20 cellular contexts compared by ENCODE assay signal in the genomic region with DNA sequence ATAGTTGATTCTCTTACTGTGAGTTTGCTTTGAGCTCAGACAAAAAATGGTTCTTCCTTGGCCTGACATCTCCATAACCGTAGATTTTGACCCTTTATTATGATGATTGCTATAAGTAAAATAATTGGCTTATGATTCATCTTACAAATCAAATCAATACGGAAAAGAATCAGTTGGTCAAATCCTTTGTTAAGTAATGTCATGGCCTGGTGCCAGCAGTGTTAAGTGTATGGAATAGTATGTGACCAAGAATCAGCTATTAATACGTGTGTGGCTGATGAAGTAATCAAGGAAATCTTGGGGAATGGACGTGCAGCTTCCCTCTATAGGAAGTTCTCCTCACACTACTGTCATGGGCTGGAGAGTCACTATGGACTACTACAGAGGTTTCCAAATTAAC.
A peak's percentile ranks its signal among the peaks of the same experiment; 100 is the strongest.
DNase-seq lines count a peak whose midpoint lies in the region; ATAC-seq, FAIRE-seq and TF ChIP-seq lines count a peak whose summit lies in the region.
"Had no signal": no experiment of that assay in that cellular context is flagged by ENCODE, and none has a peak within 500 bp of the region (broad histone marks: within the 10 kb centered on the region; RNA-seq: fewer than 3 reads in every experiment).

No MANE protein-coding gene starts in this region.

- H3K79me2 ChIP-seq in SK-N-SH (ENCODE audit: insufficient read depth): no peaks in the 10 kb centered on the region

- no peaks in the 10 kb centered on the region for H3K9me3 ChIP-seq in SK-N-SH
- H3K9me3 ChIP-seq in left ventricle myocardium inferior (replicated peaks): no peaks in the 10 kb centered on the region
- H3K9me3 ChIP-seq: BLaER1 treated with 17β-estradiol and CSF1 and Interleukin-3, amounts not matched to agents 10 nM and 100 nM; Caco-2 had no signal

- no peak for TF ChIP-seq POLR2A in GM12892 (IDR thresholded peaks at IDR 0.05; ENCODE audit: low read depth, low read length)

- 42% methylated on average over 4 of the region's 4 CpGs for WGBS in SK-N-SH (ENCODE audit: low lambda C conversion rate)

- no peak for TF ChIP-seq EP300 in SK-N-SH (IDR thresholded peaks at IDR 0.05; ENCODE audit: borderline replicate concordance in 1 of 2, low read depth in 1 of 2, low read length in 1 of 2)

- H3K27me3 ChIP-seq in SK-N-SH (ENCODE audit: insufficient read depth) (no peaks in the 10 kb centered on the region), left ventricle myocardium inferior (ENCODE audit: low read depth) (no peaks in the 10 kb centered on the region)
- H3K27me3 ChIP-seq: BLaER1 treated with 17β-estradiol and CSF1 and Interleukin-3, amounts not matched to agents 10 nM and 100 nM had no signal

- POLR2A ChIA-PET in SK-N-SH (lab: Yijun Ruan, JAX): no interaction called here

- TF ChIP-seq CTCF in SK-N-SH (IDR thresholded peaks at IDR 0.05) (no peak), left ventricle myocardium inferior (IDR thresholded peaks at IDR 0.05; ENCODE audit: borderline replicate concordance) (no peak)

- H3F3A ChIP-seq in SK-N-SH (replicated peaks; ENCODE audit: insufficient read depth): peaks cover 11% of the 10 kb centered on the region

- CTCF ChIA-PET in SK-N-SH (lab: Yijun Ruan, JAX): interaction anchor here (0.7 to 2.7 kb wide), 5 partner anchors 9 to 236 kb away, joined by 3 to 12 read pairs (median 5); no protein-coding TSS in a partner anchor

- H4K20me1 ChIP-seq in SK-N-SH (ENCODE audit: insufficient read depth): no peaks in the 10 kb centered on the region
- H4K20me1 ChIP-seq: BLaER1 treated with 17β-estradiol and CSF1 and Interleukin-3, amounts not matched to agents 10 nM and 100 nM had no signal

- no peak overlapping the region for H3K9ac ChIP-seq in SK-N-SH
- H3K9ac ChIP-seq: BLaER1 treated with 17β-estradiol and CSF1 and Interleukin-3, amounts not matched to agents 10 nM and 100 nM had no signal

- intact Hi-C loops in left ventricle myocardium inferior (cut with micrococcal nuclease): no loop called here

- H2AFZ ChIP-seq in SK-N-SH (ENCODE audit: low read depth): no peak overlapping the region

- DNase-seq in SK-N-SH (no peak), GM12892 (ENCODE audit: insufficient read length) (no peak), dermis blood vessel endothelial cell (peak; percentile 42), HPDE6-E6E7 (ENCODE audit: extremely low spot score) (no peak), left ventricle myocardium inferior (no peak)
- DNase-seq: 8988T; ACHN; Caco-2; Calu3; CD4-positive, alpha-beta T cell; CD8-positive, alpha-beta T cell; DMS79 treated with DMSO at 0.1 percent for 48 hours; GF-D8 had no signal

- no peak for TF ChIP-seq RAD21 in SK-N-SH (IDR thresholded peaks at IDR 0.05; ENCODE audit: low read length)

- no peak overlapping the region for H3K4me3 ChIP-seq in SK-N-SH (ENCODE audit: low read depth in 2 of 2, low read length in 1 of 2)
- no peak overlapping the region for H3K4me3 ChIP-seq in left ventricle myocardium inferior
- H3K4me3 ChIP-seq: BLaER1 treated with 17β-estradiol and CSF1 and Interleukin-3, amounts not matched to agents 10 nM and 100 nM had no signal

- no peak for ATAC-seq in SK-N-SH treated with all-trans-retinoic acid at 6 μM for 48 hours
- ATAC-seq: CD8-positive, alpha-beta T cell had no signal

- peaks cover 17 to 30% of the 10 kb centered on the region in 2 experiments; a peak in 3 of 4 replicates for H3K4me1 ChIP-seq in SK-N-SH (ENCODE audit: control insufficient read depth in 1 of 2, insufficient read depth in 2 of 2, low read depth in 1 of 2, low read length in 1 of 2)
- H3K4me1 ChIP-seq in left ventricle myocardium inferior: peaks cover 29% of the 10 kb centered on the region
- H3K4me1 ChIP-seq: BLaER1 treated with 17β-estradiol and CSF1 and Interleukin-3, amounts not matched to agents 10 nM and 100 nM; Caco-2 had no signal

- no peaks in the 10 kb centered on the region for H3K36me3 ChIP-seq in SK-N-SH (replicated peaks in 1 of 2; ENCODE audit: control insufficient read depth in 1 of 2, insufficient read depth in 2 of 2, low read length in 1 of 2)
- H3K36me3 ChIP-seq in left ventricle myocardium inferior: no peaks in the 10 kb centered on the region
- H3K36me3 ChIP-seq: BLaER1 treated with 17β-estradiol and CSF1 and Interleukin-3, amounts not matched to agents 10 nM and 100 nM had no signal

- H3K27ac ChIP-seq in SK-N-SH (ENCODE audit: low read depth in 2 of 2, low read length in 1 of 2) (peak overlapping the region in 1 of 2 experiments; percentile 2; a peak in 1 of 4 replicates), left ventricle myocardium inferior (replicated peaks) (no peak overlapping the region)
- H3K27ac ChIP-seq: BLaER1 treated with 17β-estradiol and CSF1 and Interleukin-3, amounts not matched to agents 10 nM and 100 nM; C4-2B had no signal

- H3K4me2 ChIP-seq in SK-N-SH: no peak overlapping the region
- H3K4me2 ChIP-seq: BLaER1 treated with 17β-estradiol and CSF1 and Interleukin-3, amounts not matched to agents 10 nM and 100 nM had no signal

- FAIRE-seq in GM12892 (lab: Jason Lieb, UNC): peak; percentile 14
- FAIRE-seq: A204.1, D721Med, GM12891, GM18507 had no signal

- H3K9me2 ChIP-seq in SK-N-SH: no peaks in the 10 kb centered on the region

TF ChIP-seq in SK-N-SH treated with all-trans-retinoic acid at 6 μM for 48 hours, 23 proteins besides CTCF, POLR2A, EP300 and RAD21:
- peak; percentile 84 for TF ChIP-seq ISL1 (CRISPR knock-in tag; IDR thresholded peaks at IDR 0.05)
- TF ChIP-seq SNAI2 (CRISPR knock-in tag; IDR thresholded peaks at IDR 0.05): no peak
- TF ChIP-seq RARB (CRISPR knock-in tag; IDR thresholded peaks at IDR 0.05): no peak
- TF ChIP-seq OSR1 (CRISPR knock-in tag; IDR thresholded peaks at IDR 0.05): no peak
- TF ChIP-seq CSDC2 (CRISPR knock-in tag; IDR thresholded peaks at IDR 0.05): no peak
- TF ChIP-seq ZNF8 (CRISPR knock-in tag; IDR thresholded peaks at IDR 0.05): no peak

TF ChIP-seq in SK-N-SH, 30 proteins besides CTCF, POLR2A, EP300 and RAD21 (continues in another document):
- TF ChIP-seq, protein P1, sequence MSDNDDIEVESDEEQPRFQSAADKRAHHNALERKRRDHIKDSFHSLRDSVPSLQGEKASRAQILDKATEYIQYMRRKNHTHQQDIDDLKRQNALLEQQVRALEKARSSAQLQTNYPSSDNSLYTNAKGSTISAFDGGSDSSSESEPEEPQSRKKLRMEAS (IDR thresholded peaks at IDR 0.05; ENCODE audit: low read depth): no peak
- TF ChIP-seq CHD2 (IDR thresholded peaks at IDR 0.05; ENCODE audit: low read length, partially characterized antibody) (no peak), TCF12 (IDR thresholded peaks at IDR 0.05) (no peak), SMC3 (IDR thresholded peaks at IDR 0.05; ENCODE audit: low read depth, low read length) (no peak), MEF2A (IDR thresholded peaks at IDR 0.05; ENCODE audit: borderline replicate concordance, low read depth) (no peak), POLR2AphosphoS5 (IDR thresholded peaks at IDR 0.05; ENCODE audit: low read depth, low read length) (no peak), NFIC (IDR thresholded peaks at IDR 0.05; ENCODE audit: borderline replicate concordance) (no peak), YY1 (IDR thresholded peaks at IDR 0.05; ENCODE audit: low read depth) (no peak)
- TF ChIP-seq, protein P2, sequence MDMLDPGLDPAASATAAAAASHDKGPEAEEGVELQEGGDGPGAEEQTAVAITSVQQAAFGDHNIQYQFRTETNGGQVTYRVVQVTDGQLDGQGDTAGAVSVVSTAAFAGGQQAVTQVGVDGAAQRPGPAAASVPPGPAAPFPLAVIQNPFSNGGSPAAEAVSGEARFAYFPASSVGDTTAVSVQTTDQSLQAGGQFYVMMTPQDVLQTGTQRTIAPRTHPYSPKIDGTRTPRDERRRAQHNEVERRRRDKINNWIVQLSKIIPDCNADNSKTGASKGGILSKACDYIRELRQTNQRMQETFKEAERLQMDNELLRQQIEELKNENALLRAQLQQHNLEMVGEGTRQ (IDR thresholded peaks at IDR 0.05; ENCODE audit: borderline replicate concordance, low read depth, low read length): no peak
- TF ChIP-seq, protein P3, sequence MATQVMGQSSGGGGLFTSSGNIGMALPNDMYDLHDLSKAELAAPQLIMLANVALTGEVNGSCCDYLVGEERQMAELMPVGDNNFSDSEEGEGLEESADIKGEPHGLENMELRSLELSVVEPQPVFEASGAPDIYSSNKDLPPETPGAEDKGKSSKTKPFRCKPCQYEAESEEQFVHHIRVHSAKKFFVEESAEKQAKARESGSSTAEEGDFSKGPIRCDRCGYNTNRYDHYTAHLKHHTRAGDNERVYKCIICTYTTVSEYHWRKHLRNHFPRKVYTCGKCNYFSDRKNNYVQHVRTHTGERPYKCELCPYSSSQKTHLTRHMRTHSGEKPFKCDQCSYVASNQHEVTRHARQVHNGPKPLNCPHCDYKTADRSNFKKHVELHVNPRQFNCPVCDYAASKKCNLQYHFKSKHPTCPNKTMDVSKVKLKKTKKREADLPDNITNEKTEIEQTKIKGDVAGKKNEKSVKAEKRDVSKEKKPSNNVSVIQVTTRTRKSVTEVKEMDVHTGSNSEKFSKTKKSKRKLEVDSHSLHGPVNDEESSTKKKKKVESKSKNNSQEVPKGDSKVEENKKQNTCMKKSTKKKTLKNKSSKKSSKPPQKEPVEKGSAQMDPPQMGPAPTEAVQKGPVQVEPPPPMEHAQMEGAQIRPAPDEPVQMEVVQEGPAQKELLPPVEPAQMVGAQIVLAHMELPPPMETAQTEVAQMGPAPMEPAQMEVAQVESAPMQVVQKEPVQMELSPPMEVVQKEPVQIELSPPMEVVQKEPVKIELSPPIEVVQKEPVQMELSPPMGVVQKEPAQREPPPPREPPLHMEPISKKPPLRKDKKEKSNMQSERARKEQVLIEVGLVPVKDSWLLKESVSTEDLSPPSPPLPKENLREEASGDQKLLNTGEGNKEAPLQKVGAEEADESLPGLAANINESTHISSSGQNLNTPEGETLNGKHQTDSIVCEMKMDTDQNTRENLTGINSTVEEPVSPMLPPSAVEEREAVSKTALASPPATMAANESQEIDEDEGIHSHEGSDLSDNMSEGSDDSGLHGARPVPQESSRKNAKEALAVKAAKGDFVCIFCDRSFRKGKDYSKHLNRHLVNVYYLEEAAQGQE (IDR thresholded peaks at IDR 0.05; ENCODE audit: low read depth, low read length): no peak
- TF ChIP-seq, protein P4, sequence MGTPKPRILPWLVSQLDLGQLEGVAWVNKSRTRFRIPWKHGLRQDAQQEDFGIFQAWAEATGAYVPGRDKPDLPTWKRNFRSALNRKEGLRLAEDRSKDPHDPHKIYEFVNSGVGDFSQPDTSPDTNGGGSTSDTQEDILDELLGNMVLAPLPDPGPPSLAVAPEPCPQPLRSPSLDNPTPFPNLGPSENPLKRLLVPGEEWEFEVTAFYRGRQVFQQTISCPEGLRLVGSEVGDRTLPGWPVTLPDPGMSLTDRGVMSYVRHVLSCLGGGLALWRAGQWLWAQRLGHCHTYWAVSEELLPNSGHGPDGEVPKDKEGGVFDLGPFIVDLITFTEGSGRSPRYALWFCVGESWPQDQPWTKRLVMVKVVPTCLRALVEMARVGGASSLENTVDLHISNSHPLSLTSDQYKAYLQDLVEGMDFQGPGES (IDR thresholded peaks at IDR 0.05; ENCODE audit: low read depth, low read length): no peak
